ENCODE assay signal across 9 cellular contexts in the genomic region with DNA sequence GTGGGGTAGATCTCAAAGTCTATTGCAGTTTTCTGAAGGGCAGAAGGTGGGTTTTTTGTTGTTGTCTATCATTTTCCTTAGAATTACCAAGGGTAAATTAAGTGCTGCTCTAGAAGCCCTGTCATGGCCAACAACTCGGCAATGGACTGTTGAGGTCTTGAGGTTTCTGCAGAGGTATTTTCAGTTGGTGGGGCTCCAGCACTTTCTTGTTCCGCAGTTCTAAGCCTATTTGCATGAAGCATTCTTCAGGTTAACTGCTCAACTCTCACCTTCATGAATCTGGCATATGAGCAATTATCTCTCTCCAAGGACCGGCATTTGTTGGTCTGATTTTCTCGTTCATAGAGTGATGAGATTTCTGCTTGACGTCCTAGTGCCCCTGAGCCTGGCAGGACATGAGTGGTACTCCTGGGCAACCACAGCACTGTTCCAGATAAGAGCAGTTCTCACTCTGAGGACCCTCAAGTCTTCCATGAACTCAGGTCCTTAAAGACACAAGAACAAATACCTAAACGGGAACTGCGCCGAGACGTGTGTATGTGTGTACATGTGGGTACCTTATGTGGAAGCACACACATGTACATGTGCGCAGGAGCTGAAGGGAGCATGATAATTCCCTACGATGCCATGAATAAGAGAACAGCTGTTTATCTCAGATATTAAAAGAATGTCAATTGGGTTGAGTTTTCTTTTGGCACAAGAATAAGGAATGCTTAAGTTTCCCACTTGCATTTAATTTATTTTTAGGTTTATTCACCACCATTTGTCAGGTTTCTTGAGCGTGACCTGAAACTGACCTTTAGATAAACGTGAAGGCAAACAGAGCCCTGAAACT.
DNase-seq lines count a peak whose midpoint lies in the region; ATAC-seq and TF ChIP-seq lines count a peak whose summit lies in the region.
"Had no signal": no experiment of that assay in that cellular context is flagged by ENCODE, and none has a peak within 500 bp of the region (broad histone marks: within the 10 kb centered on the region; RNA-seq: fewer than 3 reads in every experiment).

No MANE protein-coding gene starts in this region.

- H2AFZ ChIP-seq in SU-DHL-6 (ENCODE audit: low read depth, low read length, severe bottlenecking), result peak overlapping the region; percentile 49

- TF ChIP-seq POLR2A in sigmoid colon (IDR thresholded peaks at IDR 0.05), result no peak

- H3K4me3 Mint-ChIP-seq in CD4-positive, alpha-beta memory T cell, result no peak overlapping the region
- H3K4me3 Mint-ChIP-seq: activated T-cell treated with anti-CD3 and anti-CD28 coated beads, Interleukin-2, amount 50 U/mL, for 24 hours had no signal

- peak overlapping the region; percentile 74 for H3K4me2 ChIP-seq in SU-DHL-6 (ENCODE audit: low read depth, low read length, poor library complexity, severe bottlenecking)

- H3K27me3 ChIP-seq in cardiac muscle cell, result no peaks in the 10 kb centered on the region
- H3K27me3 ChIP-seq in SU-DHL-6 (ENCODE audit: low read length), result no peaks in the 10 kb centered on the region
- H3K27me3 ChIP-seq in upper lobe of right lung, result no peaks in the 10 kb centered on the region
- no peaks in the 10 kb centered on the region for H3K27me3 ChIP-seq in sigmoid colon
- H3K27me3 ChIP-seq in CD4-positive, alpha-beta memory T cell (ENCODE audit: insufficient read depth, low read length), result no peaks in the 10 kb centered on the region

- H3K36me3 ChIP-seq in cardiac muscle cell, result no peaks in the 10 kb centered on the region
- H3K36me3 ChIP-seq in SU-DHL-6 (ENCODE audit: low read length), result no peaks in the 10 kb centered on the region
- no peaks in the 10 kb centered on the region for H3K36me3 ChIP-seq in upper lobe of right lung
- H3K36me3 ChIP-seq in sigmoid colon, result no peaks in the 10 kb centered on the region
- no peaks in the 10 kb centered on the region for H3K36me3 ChIP-seq in CD4-positive, alpha-beta memory T cell (ENCODE audit: insufficient read depth, low read length)

- H3K9me3 ChIP-seq in cardiac muscle cell (ENCODE audit: low read depth) (no peaks in the 10 kb centered on the region), SU-DHL-6 (ENCODE audit: insufficient read depth, low read length) (no peaks in the 10 kb centered on the region), upper lobe of right lung (no peaks in the 10 kb centered on the region), sigmoid colon (no peaks in the 10 kb centered on the region)
- H3K9me3 ChIP-seq in CD4-positive, alpha-beta memory T cell (ENCODE audit: control insufficient read depth in 1 of 2, low read length in 2 of 2), result no peaks in the 10 kb centered on the region

- no peaks in the 10 kb centered on the region for H3K79me2 ChIP-seq in SU-DHL-6 (ENCODE audit: insufficient read depth, low read length)

- H3K36me3 Mint-ChIP-seq in CD4-positive, alpha-beta memory T cell, result no peaks in the 10 kb centered on the region

- POLR2A ChIA-PET in CD4-positive, alpha-beta memory T cell (lab: Charles Lee; ENCODE audit: partially characterized antibody), result no interaction called here

- no peaks in the 10 kb centered on the region for H3K9me2 ChIP-seq in SU-DHL-6 (replicated peaks; ENCODE audit: insufficient read depth, low read length)

- no peaks in the 10 kb centered on the region for H3K27me3 Mint-ChIP-seq in CD4-positive, alpha-beta memory T cell
- H3K27me3 Mint-ChIP-seq: activated T-cell treated with anti-CD3 and anti-CD28 coated beads, Interleukin-2, amount 50 U/mL, for 24 hours had no signal

- no peak for TF ChIP-seq EP300 in sigmoid colon (IDR thresholded peaks at IDR 0.05)

- no peak for ATAC-seq in Right ventricle myocardium superior (ENCODE audit: poor library complexity)
- ATAC-seq in HG03039 (IDR thresholded peaks at IDR 0.05; ENCODE audit: unreplicated experiment), result peak; percentile 72
- ATAC-seq in upper lobe of right lung, result peak; percentile 78

- H3K9ac ChIP-seq in SU-DHL-6 (ENCODE audit: low read length), result peak overlapping the region; percentile 50

- no peaks in the 10 kb centered on the region for H4K20me1 ChIP-seq in SU-DHL-6 (ENCODE audit: low read depth, low read length)

- peak; percentile 7 to 27 for DNase-seq in cardiac muscle cell (ENCODE audit: low read depth in 1 of 2, low spot score in 1 of 2)
- DNase-seq in Right ventricle myocardium superior, result no peak
- peak; percentile 53 for DNase-seq in upper lobe of right lung
- no peak for DNase-seq in sigmoid colon
- no peak for DNase-seq in CD4-positive, alpha-beta memory T cell
- no peak for DNase-seq in NOMO-1 treated with dmso at 0.1 percent for 144 hours (lab: John Stamatoyannopoulos, UW; ENCODE audit: unreplicated experiment)
- DNase-seq: activated T-cell treated with anti-CD3 and anti-CD28 coated beads, Interleukin-2, amount 50 U/mL, for 24 hours had no signal

- TF ChIP-seq CTCF in cardiac muscle cell (IDR thresholded peaks at IDR 0.05; ENCODE audit: low read depth, low read length) (no peak), SU-DHL-6 (IDR thresholded peaks at IDR 0.05; ENCODE audit: insufficient read depth, low read length, poor library complexity, severe bottlenecking) (no peak), upper lobe of right lung (IDR thresholded peaks at IDR 0.05) (no peak), sigmoid colon (IDR thresholded peaks at IDR 0.05) (no peak)

- 56 to 63% methylated on average over 13 of the region's 13 CpGs for WGBS in sigmoid colon, 2 donors

- H3K27ac ChIP-seq in cardiac muscle cell, result peak overlapping the region; percentile 59
- H3K27ac ChIP-seq in SU-DHL-6 (ENCODE audit: low read depth, low read length), result peak overlapping the region; percentile 87
- no peak overlapping the region for H3K27ac ChIP-seq in upper lobe of right lung
- H3K27ac ChIP-seq in sigmoid colon, result no peak overlapping the region
- no peak overlapping the region for H3K27ac ChIP-seq in CD4-positive, alpha-beta memory T cell (ENCODE audit: low read depth, low read length)

- H3K9me3 Mint-ChIP-seq in CD4-positive, alpha-beta memory T cell, result peaks cover 0 to 6% (median 3%) of the 10 kb centered on the region in 8 donors
- H3K9me3 Mint-ChIP-seq: activated T-cell treated with anti-CD3 and anti-CD28 coated beads, Interleukin-2, amount 50 U/mL, for 24 hours had no signal

- H3K4me1 ChIP-seq in cardiac muscle cell (ENCODE audit: low read depth), result peaks cover 29% of the 10 kb centered on the region
- H3K4me1 ChIP-seq in upper lobe of right lung, result peaks cover 28% of the 10 kb centered on the region
- peaks cover 0 to 25% (median 18%) of the 10 kb centered on the region in 4 donors for H3K4me1 ChIP-seq in sigmoid colon
- no peaks in the 10 kb centered on the region for H3K4me1 ChIP-seq in CD4-positive, alpha-beta memory T cell (ENCODE audit: insufficient read depth, low read length)

- CTCF ChIA-PET in CD4-positive, alpha-beta memory T cell (lab: Charles Lee; ENCODE audit: partially characterized antibody), result no interaction called here

- no peak overlapping the region for H3K4me3 ChIP-seq in cardiac muscle cell
- peak overlapping the region; percentile 20 for H3K4me3 ChIP-seq in SU-DHL-6 (ENCODE audit: insufficient read depth, low read length, poor library complexity, severe bottlenecking)
- peak overlapping the region; percentile 17 for H3K4me3 ChIP-seq in upper lobe of right lung
- peak overlapping the region in 1 of 4 donors; percentile 14 for H3K4me3 ChIP-seq in sigmoid colon
- no peak overlapping the region for H3K4me3 ChIP-seq in CD4-positive, alpha-beta memory T cell (ENCODE audit: low read length in 2 of 2)

- no peak overlapping the region for H3K27ac Mint-ChIP-seq in CD4-positive, alpha-beta memory T cell
- H3K27ac Mint-ChIP-seq: activated T-cell treated with anti-CD3 and anti-CD28 coated beads, Interleukin-2, amount 50 U/mL, for 24 hours had no signal

- H3K4me1 Mint-ChIP-seq in CD4-positive, alpha-beta memory T cell, result peaks cover 0 to 1% (median 0%) of the 10 kb centered on the region in 4 donors

- intact Hi-C loops in Right ventricle myocardium superior (cut with DNase I), result no loop called here
- intact Hi-C loops in upper lobe of right lung (cut with DNase I), result no loop called here
- intact Hi-C loops in sigmoid colon (cut with DNase I), result no loop called here
- intact Hi-C loops in CD4-positive, alpha-beta memory T cell (cut with micrococcal nuclease), result no loop called here

- H3F3A ChIP-seq in SU-DHL-6 (ENCODE audit: insufficient read depth), result peaks cover 19% of the 10 kb centered on the region

Comparison
In these comparisons a context has a peak if more than half of its experiments do, and no peak if none do; other contexts are left out.
1. DNase-seq: peak in cardiac muscle cell (2 of 2) and upper lobe of right lung (single experiment); none in Right ventricle myocardium superior (single experiment), sigmoid colon (single experiment), CD4-positive, alpha-beta memory T cell (0 of 5) and NOMO-1 treated with dmso at 0.1 percent for 144 hours (single experiment).
2. H3K27ac ChIP-seq: peak in cardiac muscle cell (single experiment) and SU-DHL-6 (single experiment); none in upper lobe of right lung (single experiment), sigmoid colon (0 of 4) and CD4-positive, alpha-beta memory T cell (single experiment).
3. H3K4me3 ChIP-seq: peak in SU-DHL-6 (single experiment) and upper lobe of right lung (single experiment); none in cardiac muscle cell (single experiment) and CD4-positive, alpha-beta memory T cell (0 of 2).